ENCODE assay signal across 1 cellular context in genomic region chr14:91418387-91419043, GRCh38.
A peak's percentile ranks its signal among the peaks of the same experiment; 100 is the strongest.
TF ChIP-seq lines count a peak whose summit lies in the region.

No MANE protein-coding gene starts in this region.

TF ChIP-seq in K562, 482 proteins besides CTCF, POLR2A, EP300 and RAD21 (continued from another document and continues in another):
- TF ChIP-seq CHAMP1 (IDR thresholded peaks at IDR 0.05) = no peak
- no peak for TF ChIP-seq TCF15 (CRISPR knock-in tag; IDR thresholded peaks at IDR 0.05)
- no peak for TF ChIP-seq DNMT1 (IDR thresholded peaks at IDR 0.05)
- no peak for TF ChIP-seq PATZ1 (CRISPR knock-in tag; IDR thresholded peaks at IDR 0.05; ENCODE audit: borderline replicate concordance)
- TF ChIP-seq ZNF707 (CRISPR knock-in tag; conservative IDR thresholded peaks at IDR 0.05) = no peak
- TF ChIP-seq HEY1 (CRISPR knock-in tag; IDR thresholded peaks at IDR 0.05; ENCODE audit: borderline replicate concordance) = no peak
- TF ChIP-seq ZNF124 (CRISPR knock-in tag; IDR thresholded peaks at IDR 0.05) = no peak
- no peak for TF ChIP-seq NCOA2 (IDR thresholded peaks at IDR 0.05; ENCODE audit: partially characterized antibody in 2 of 2)
- no peak for TF ChIP-seq DMBX1 (CRISPR knock-in tag; IDR thresholded peaks at IDR 0.05; ENCODE audit: borderline replicate concordance)
- TF ChIP-seq ZC3H11A (IDR thresholded peaks at IDR 0.05; ENCODE audit: low read depth, low read length) = no peak
- TF ChIP-seq ZSCAN29 (IDR thresholded peaks at IDR 0.05) = no peak
- TF ChIP-seq SOX6 (IDR thresholded peaks at IDR 0.05) = no peak
- TF ChIP-seq ZBTB43 (CRISPR knock-in tag; IDR thresholded peaks at IDR 0.05) = no peak; the same call in 1 of the 2 replicates
- TF ChIP-seq ZNF436 (CRISPR knock-in tag; IDR thresholded peaks at IDR 0.05) = no peak
- no peak for TF ChIP-seq DACH1 (IDR thresholded peaks at IDR 0.05; ENCODE audit: partially characterized antibody)
- peak; percentile 47; the same call in 1 of the 2 replicates for TF ChIP-seq CC2D1A (IDR thresholded peaks at IDR 0.05)
- no peak for TF ChIP-seq HBP1 (CRISPR knock-in tag; IDR thresholded peaks at IDR 0.05)
- TF ChIP-seq NONO (IDR thresholded peaks at IDR 0.05; ENCODE audit: low read depth in 2 of 2, low read length in 1 of 2) = no peak
- no peak for TF ChIP-seq ZNF318 (IDR thresholded peaks at IDR 0.05; ENCODE audit: borderline replicate concordance in 1 of 2, low read depth in 1 of 2)
- TF ChIP-seq RFX1 (IDR thresholded peaks at IDR 0.05) = no peak
- no peak for TF ChIP-seq CBX5 (IDR thresholded peaks at IDR 0.05; ENCODE audit: borderline replicate concordance, low read depth)
- no peak for TF ChIP-seq TBP (optimal IDR thresholded peaks at IDR 0.05; ENCODE audit: low read depth, low read length)
- no peak for TF ChIP-seq PHB (CRISPR knock-in tag; IDR thresholded peaks at IDR 0.05)
- no peak for TF ChIP-seq TAF1 (IDR thresholded peaks at IDR 0.05; ENCODE audit: control insufficient read depth, extremely low read depth, insufficient read depth, low read length, severe bottlenecking)
- TF ChIP-seq FOXM1 (IDR thresholded peaks at IDR 0.05; ENCODE audit: low read depth) = no peak
- no peak for TF ChIP-seq FOXM1 (CRISPR knock-in tag; IDR thresholded peaks at IDR 0.05; ENCODE audit: low read depth)
- TF ChIP-seq ZNF133 (CRISPR knock-in tag; IDR thresholded peaks at IDR 0.05) = no peak
- TF ChIP-seq CEBPZ (IDR thresholded peaks at IDR 0.05; ENCODE audit: borderline replicate concordance, low read depth, low read length) = no peak
- TF ChIP-seq PURB (CRISPR knock-in tag; IDR thresholded peaks at IDR 0.05; ENCODE audit: low read depth) = no peak
- TF ChIP-seq ZNF197 (CRISPR knock-in tag; IDR thresholded peaks at IDR 0.05; ENCODE audit: low read depth) = no peak
- TF ChIP-seq FOXP1 (CRISPR knock-in tag; IDR thresholded peaks at IDR 0.05) = no peak
- TF ChIP-seq ZNF41 (CRISPR knock-in tag; conservative IDR thresholded peaks at IDR 0.05) = no peak
- TF ChIP-seq HMBOX1 (IDR thresholded peaks at IDR 0.05) = no peak
- TF ChIP-seq C11orf30 (IDR thresholded peaks at IDR 0.05; ENCODE audit: low read depth) = no peak
- no peak for TF ChIP-seq ETV6 (IDR thresholded peaks at IDR 0.05; ENCODE audit: borderline replicate concordance in 1 of 2, low read depth in 2 of 2, low read length in 1 of 2)
- TF ChIP-seq ETV6 (CRISPR knock-in tag; IDR thresholded peaks at IDR 0.05; ENCODE audit: borderline replicate concordance) = no peak
- no peak for TF ChIP-seq NUFIP1 (IDR thresholded peaks at IDR 0.05; ENCODE audit: partially characterized antibody)
- no peak for TF ChIP-seq ZNF408 (CRISPR knock-in tag; IDR thresholded peaks at IDR 0.05; ENCODE audit: low read depth)
